ENCODE assay signal across 20 cellular contexts in genomic region chr12:18340796-18341195, GRCh38.
DNase-seq lines count a peak whose midpoint lies in the region; ATAC-seq, FAIRE-seq and TF ChIP-seq lines count a peak whose summit lies in the region.
"Had no signal": no experiment of that assay in that cellular context is flagged by ENCODE, and none has a peak within 500 bp of the region (broad histone marks: within the 10 kb centered on the region; RNA-seq: fewer than 3 reads in every experiment).

No MANE protein-coding gene starts in this region.

- DNase-seq in Right ventricle myocardium inferior (ENCODE audit: missing footprints): no peak
- DNase-seq in left cardiac atrium: no peak
- DNase-seq in AG20443 (ENCODE audit: low spot score): peak; percentile 11
- DNase-seq in foreskin fibroblast: peak; percentile 12 to 29
- no peak for DNase-seq in putamen (ENCODE audit: low spot score)
- DNase-seq: BE2C; C1 segment of cervical spinal cord; CD4-positive, CD25-positive, alpha-beta regulatory T cell; CD8-positive, alpha-beta memory T cell; COR-L47; DMS 273 treated with DMSO at 0.1 percent for 48 hours; DMS53; DND-41; EL had no signal

- no peak for TF ChIP-seq CTCF in foreskin fibroblast (IDR thresholded peaks at IDR 0.05; ENCODE audit: low read depth, low read length)

- ATAC-seq in Right ventricle myocardium inferior (peak; percentile 31), left cardiac atrium (no peak), GM18861 (IDR thresholded peaks at IDR 0.05; ENCODE audit: unreplicated experiment) (no peak), GM18520 (IDR thresholded peaks at IDR 0.05; ENCODE audit: unreplicated experiment) (no peak)
- ATAC-seq: A549 had no signal

- intact Hi-C loops in Right ventricle myocardium inferior (cut with DNase I): no loop called here
- intact Hi-C loops in left cardiac atrium (cut with DNase I): no loop called here

- peak; percentile 99 for FAIRE-seq in endometrium (lab: Jason Lieb, UNC)
- FAIRE-seq: A549, GM12891 had no signal

- H3K4me3 ChIP-seq in foreskin fibroblast (ENCODE audit: low read depth in 1 of 2, low read length in 2 of 2): no peak overlapping the region
- H3K4me3 ChIP-seq: A549, HAP-1 had no signal

Comparison
In these comparisons a context has a peak if more than half of its experiments do, and no peak if none do; other contexts are left out.
1. DNase-seq: peak in AG20443 (single experiment) and foreskin fibroblast (2 of 2); none in Right ventricle myocardium inferior (single experiment), left cardiac atrium (single experiment) and putamen (single experiment).